10 cellular contexts compared by ENCODE assay signal in the genomic region with DNA sequence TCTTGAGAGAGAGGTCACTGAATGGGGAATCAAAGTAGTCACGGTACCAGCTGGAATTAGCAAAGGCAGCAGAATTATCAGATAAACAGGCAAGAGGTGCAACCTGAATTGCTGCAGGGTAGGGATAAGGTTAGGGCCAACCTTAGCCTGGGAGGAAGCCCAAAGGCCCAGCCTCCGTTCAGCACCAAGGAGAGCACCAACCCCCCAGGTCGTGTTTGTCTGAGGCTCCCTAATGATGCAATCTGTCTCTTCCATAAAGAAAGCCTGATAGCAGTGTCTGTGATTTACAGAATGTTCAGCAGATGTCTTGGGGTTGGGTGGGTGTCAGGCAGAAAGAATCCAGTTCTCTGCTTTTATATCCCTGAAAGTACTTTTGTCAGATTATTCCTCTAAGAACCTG.
DNase-seq lines count a peak whose midpoint lies in the region; ATAC-seq lines count a peak whose summit lies in the region.
"Had no signal": no experiment of that assay in that cellular context is flagged by ENCODE, and none has a peak within 500 bp of the region (broad histone marks: within the 10 kb centered on the region; RNA-seq: fewer than 3 reads in every experiment).

No MANE protein-coding gene starts in this region.

- H3K27ac Mint-ChIP-seq in activated CD8-positive, alpha-beta T cell treated with anti-CD3 and anti-CD28 coated beads, Interleukin-2, amount 10 ng/mL, durations not matched to agents 7 days and 5 days: no peak overlapping the region
- H3K27ac Mint-ChIP-seq: activated B cell treated with CpG ODN at 0.5 μM for 24 hours, nephron had no signal

- no peak overlapping the region for H3K4me3 Mint-ChIP-seq in activated CD8-positive, alpha-beta T cell treated with anti-CD3 and anti-CD28 coated beads, Interleukin-2, amount 10 ng/mL, durations not matched to agents 7 days and 5 days
- H3K4me3 Mint-ChIP-seq: activated B cell treated with CpG ODN at 0.5 μM for 24 hours, nephron had no signal

- CTCF ChIA-PET in activated CD8-positive, alpha-beta T cell treated with anti-CD3 and anti-CD28 coated beads, Interleukin-2, amount 10 ng/mL, durations not matched to agents 7 days and 5 days (lab: Charles Lee): no interaction called here

- no peak for ATAC-seq in activated CD8-positive, alpha-beta T cell treated with anti-CD3 and anti-CD28 coated beads, Interleukin-2, amount 10 ng/mL, durations not matched to agents 7 days and 5 days
- ATAC-seq in GM21723 (IDR thresholded peaks at IDR 0.05; ENCODE audit: unreplicated experiment) (no peak), HG03439 (IDR thresholded peaks at IDR 0.05; ENCODE audit: unreplicated experiment) (no peak)

- H3K27me3 Mint-ChIP-seq in activated CD8-positive, alpha-beta T cell treated with anti-CD3 and anti-CD28 coated beads, Interleukin-2, amount 10 ng/mL, durations not matched to agents 7 days and 5 days (ENCODE audit: low read depth): no peaks in the 10 kb centered on the region
- H3K27me3 Mint-ChIP-seq: activated B cell treated with CpG ODN at 0.5 μM for 24 hours had no signal

- no peaks in the 10 kb centered on the region for H3K4me1 Mint-ChIP-seq in activated CD8-positive, alpha-beta T cell treated with anti-CD3 and anti-CD28 coated beads, Interleukin-2, amount 10 ng/mL, durations not matched to agents 7 days and 5 days (ENCODE audit: low read depth)
- H3K4me1 Mint-ChIP-seq: nephron had no signal

- POLR2A ChIA-PET in activated CD8-positive, alpha-beta T cell treated with anti-CD3 and anti-CD28 coated beads, Interleukin-2, amount 10 ng/mL, durations not matched to agents 7 days and 5 days (lab: Charles Lee): no interaction called here

- peaks cover 12% of the 10 kb centered on the region for H3K36me3 Mint-ChIP-seq in activated CD8-positive, alpha-beta T cell treated with anti-CD3 and anti-CD28 coated beads, Interleukin-2, amount 10 ng/mL, durations not matched to agents 7 days and 5 days (ENCODE audit: low read depth)

- no peaks in the 10 kb centered on the region for H3K9me3 Mint-ChIP-seq in activated CD8-positive, alpha-beta T cell treated with anti-CD3 and anti-CD28 coated beads, Interleukin-2, amount 10 ng/mL, durations not matched to agents 7 days and 5 days (ENCODE audit: insufficient read depth)
- H3K9me3 Mint-ChIP-seq: activated B cell treated with CpG ODN at 0.5 μM for 24 hours, nephron had no signal

- DNase-seq in EL (peak; percentile 17), LHCN-M2 (ENCODE audit: low read depth) (peak; percentile 57), left kidney (ENCODE audit: low read depth, low spot score) (peak; percentile 90), hypothalamus (lab: John Stamatoyannopoulos, UW) (no peak), NCI-H1105 treated with DMSO at 0.1 percent for 48 hours (lab: John Stamatoyannopoulos, UW) (no peak)
- peak; percentile 54 for DNase-seq in activated CD8-positive, alpha-beta T cell treated with anti-CD3 and anti-CD28 coated beads, Interleukin-2, amount 10 ng/mL, durations not matched to agents 7 days and 5 days
- DNase-seq: activated B cell treated with CpG ODN at 0.5 μM for 24 hours had no signal

Comparison
In these comparisons a context has a peak if more than half of its experiments do, and no peak if none do; other contexts are left out.
1. DNase-seq: peak in EL (single experiment), LHCN-M2 (single experiment), activated CD8-positive, alpha-beta T cell treated with anti-CD3 and anti-CD28 coated beads, Interleukin-2, amount 10 ng/mL, durations not matched to agents 7 days and 5 days (single experiment) and left kidney (single experiment); none in hypothalamus (0 of 51) and NCI-H1105 treated with DMSO at 0.1 percent for 48 hours (single experiment).